Comparison of ENCODE assay signal across 8 cellular contexts in genomic region chr1:205749094-205749825, GRCh38. TPM values are rescaled to one million over a fixed set of nuclear protein-coding genes. Genes with fewer than 3 reads are reported as not detected.
DNase-seq lines count a peak whose midpoint lies in the region; ATAC-seq and TF ChIP-seq lines count a peak whose summit lies in the region.

No MANE protein-coding gene starts in this region.

- H3T11ph ChIP-seq in H9 (ENCODE audit: low read length): no peak overlapping the region

- peak overlapping the region; percentile 65 to 96 (median 95); a peak in 6 of 7 replicates for H3K27ac Mint-ChIP-seq in H9
- peak overlapping the region; percentile 94 to 97 for H3K27ac Mint-ChIP-seq in natural killer cell treated with Interleukin-12 subunit alpha and Interleukin-12 subunit beta and Interleukin-15 and Interleukin-18, amount 100 ng/mL, for 72 hours

- peak overlapping the region; percentile 94 to 97 for H3K4me3 Mint-ChIP-seq in H9
- peak overlapping the region; percentile 89 for H3K4me3 Mint-ChIP-seq in natural killer cell treated with Interleukin-12 subunit alpha and Interleukin-12 subunit beta and Interleukin-15 and Interleukin-18, amount 100 ng/mL, for 72 hours

- peak overlapping the region; percentile 100 for H3K4me2 ChIP-seq in H9 (ENCODE audit: insufficient read depth, insufficient read length, low read length)

- H3K36me3 Mint-ChIP-seq in H9 (ENCODE audit: insufficient read depth in 1 of 3, low read depth in 3 of 3): peaks cover 15 to 30% (median 23%) of the 10 kb centered on the region in 3 experiments
- H3K36me3 Mint-ChIP-seq in natural killer cell treated with Interleukin-12 subunit alpha and Interleukin-12 subunit beta and Interleukin-15 and Interleukin-18, amount 100 ng/mL, for 72 hours: peaks cover 18% of the 10 kb centered on the region

- H3K4ac ChIP-seq in H9 (ENCODE audit: low read depth, low read length): no peak overlapping the region

- no peaks in the 10 kb centered on the region for H3K9me3 ChIP-seq in H9 (ENCODE audit: control insufficient read depth, low read depth, low read length)
- no peaks in the 10 kb centered on the region for H3K9me3 ChIP-seq in RWPE2 (ENCODE audit: severe bottlenecking)

- peaks cover 44% of the 10 kb centered on the region for H3K36me3 ChIP-seq in RWPE2 (ENCODE audit: low read depth)

- no peaks in the 10 kb centered on the region for H3K27me3 ChIP-seq in H9 (ENCODE audit: insufficient read depth, low read length)
- H3K27me3 ChIP-seq in RWPE2 (ENCODE audit: insufficient read depth, poor library complexity, severe bottlenecking): no peaks in the 10 kb centered on the region

- peak; percentile 74 for ATAC-seq in RWPE2 (ENCODE audit: low read depth)
- ATAC-seq in natural killer cell treated with Interleukin-12 subunit alpha and Interleukin-12 subunit beta and Interleukin-15 and Interleukin-18, amount 100 ng/mL, for 72 hours: peak; percentile 92 to 93

- no peaks in the 10 kb centered on the region; the same call in 1 of the 2 replicates for H3K27me3 Mint-ChIP-seq in H9 (ENCODE audit: low read depth)
- no peaks in the 10 kb centered on the region for H3K27me3 Mint-ChIP-seq in natural killer cell treated with Interleukin-12 subunit alpha and Interleukin-12 subunit beta and Interleukin-15 and Interleukin-18, amount 100 ng/mL, for 72 hours

- H3K4me1 ChIP-seq in H9 (ENCODE audit: insufficient read depth, low read length) (0 out of 2 replicates have a peak, but pooled peaks cover under 1% of the 10 kb centered on the region), RWPE2 (ENCODE audit: insufficient read depth, poor library complexity, severe bottlenecking) (peaks cover 20% of the 10 kb centered on the region)

- no peak overlapping the region for H4K8ac ChIP-seq in H9 (replicated peaks; ENCODE audit: insufficient read length, low read depth, low read length)

- peak overlapping the region; percentile 4 for H3K27ac ChIP-seq in H9 (ENCODE audit: insufficient read length, low read depth, low read length)
- H3K27ac ChIP-seq in RWPE2 (ENCODE audit: poor library complexity, severe bottlenecking): peak overlapping the region; percentile 92

- H3K23me2 ChIP-seq in H9 (ENCODE audit: insufficient read length, low read depth, low read length, poor library complexity, severe bottlenecking): no peaks in the 10 kb centered on the region

- H3K9me3 Mint-ChIP-seq in H9: no peaks in the 10 kb centered on the region; a peak in 1 of 5 replicates
- H3K9me3 Mint-ChIP-seq in natural killer cell treated with Interleukin-12 subunit alpha and Interleukin-12 subunit beta and Interleukin-15 and Interleukin-18, amount 100 ng/mL, for 72 hours: no peaks in the 10 kb centered on the region

- peak overlapping the region; percentile 90; the same call in 1 of the 2 replicates for H3K14ac ChIP-seq in H9 (ENCODE audit: insufficient read depth, low read length)

- H3K9ac ChIP-seq in H9 (ENCODE audit: extremely low read depth, insufficient read length, low read length): peak overlapping the region; percentile 91

- H2AK5ac ChIP-seq in H9 (ENCODE audit: insufficient read length, low read length): no peak overlapping the region

- H4K5ac ChIP-seq in H9 (ENCODE audit: insufficient read length, low read depth, low read length): no peak overlapping the region

- H3K4me1 Mint-ChIP-seq in H9: peaks cover 30 to 46% of the 10 kb centered on the region in 2 experiments
- peaks cover 40 to 41% of the 10 kb centered on the region in 2 donors for H3K4me1 Mint-ChIP-seq in natural killer cell treated with Interleukin-12 subunit alpha and Interleukin-12 subunit beta and Interleukin-15 and Interleukin-18, amount 100 ng/mL, for 72 hours (ENCODE audit: low read depth in 2 of 2)

- peaks cover 40% of the 10 kb centered on the region for H3K79me2 ChIP-seq in H9 (ENCODE audit: insufficient read depth, low read length)

- no peaks in the 10 kb centered on the region for H3K79me1 ChIP-seq in H9 (ENCODE audit: insufficient read depth, low read depth, low read length, poor library complexity, severe bottlenecking)

- no peak overlapping the region for H2BK5ac ChIP-seq in H9 (ENCODE audit: insufficient read length, low read length)

- H3K23ac ChIP-seq in H9 (ENCODE audit: insufficient read length, low read depth, low read length): no peak overlapping the region

- H2BK15ac ChIP-seq in H9 (ENCODE audit: low read depth, low read length): no peak overlapping the region

- TF ChIP-seq CTCF in H9 (conservative IDR thresholded peaks at IDR 0.05) (no peak), RWPE2 (IDR thresholded peaks at IDR 0.05; ENCODE audit: poor library complexity, severe bottlenecking) (no peak), fibroblast of pulmonary artery (IDR thresholded peaks at IDR 0.05; ENCODE audit: low read length, missing control alignments) (no peak)

- H2BK120ac ChIP-seq in H9 (ENCODE audit: low read depth, low read length, poor library complexity, severe bottlenecking): no peak overlapping the region

- DNase-seq in ELR (ENCODE audit: low read depth) (peak; percentile 95), H9 (peak; percentile 98), M059J (ENCODE audit: low read depth) (peak; percentile 96), RWPE2 (ENCODE audit: low spot score) (peak; percentile 92), fibroblast of pulmonary artery (ENCODE audit: low read depth) (peak; percentile 97)
- DNase-seq in activated T-helper 9 cell treated with anti-CD3 and anti-CD28 coated beads, Interleukin-2, amount 50 U/mL, for 16 hours (ENCODE audit: low read depth): peak; percentile 94
- DNase-seq in natural killer cell treated with Interleukin-12 subunit alpha and Interleukin-12 subunit beta and Interleukin-15 and Interleukin-18, amount 100 ng/mL, for 72 hours (ENCODE audit: low spot score): peak; percentile 99
- peak; percentile 89 to 94 (median 92) for DNase-seq in stimulated activated naive CD4-positive, alpha-beta T cell (lab: John Stamatoyannopoulos, UW)

- H4K91ac ChIP-seq in H9 (ENCODE audit: insufficient read length, low read depth, low read length): no peak overlapping the region

- no CpG with 5 or more reads among the region's 64 CpGs for WGBS in H9 (ENCODE audit: extremely low coverage, insufficient read length, low lambda C conversion rate)

- peaks cover 2% of the 10 kb centered on the region for H4K20me1 ChIP-seq in H9 (ENCODE audit: control insufficient read depth, insufficient read depth, insufficient read length)

- H2BK20ac ChIP-seq in H9 (ENCODE audit: low read depth, low read length, poor library complexity, severe bottlenecking): no peak overlapping the region

- no peak overlapping the region for H3K56ac ChIP-seq in H9 (ENCODE audit: insufficient read length, low read depth, low read length)

- no peak overlapping the region for H2BK12ac ChIP-seq in H9 (ENCODE audit: insufficient read length, low read depth, low read length)

- H3K4me3 ChIP-seq in RWPE2 (ENCODE audit: severe bottlenecking) (peak overlapping the region; percentile 74), fibroblast of pulmonary artery (replicated peaks; ENCODE audit: low read depth, low read length) (peak overlapping the region; percentile 87)

- no peak overlapping the region for H2AFZ ChIP-seq in H9 (ENCODE audit: low read length)

- H3K18ac ChIP-seq in H9 (ENCODE audit: insufficient read length, low read depth, low read length): peak overlapping the region; percentile 95

RNA-seq across cellular contexts. Expression of gene NUCKS1, which starts 0.7 kb away (rescaled TPM):
- total RNA-seq in H9 (2021): 414 and 427 TPM in 2 replicates
- 193 and 268 TPM in 2 replicates for total RNA-seq in M059J (2014; rRNA removed; shearing (Covaris generic))
- 100 to 1,000 TPM in 1 of 2 donors, 10 to 100 TPM in 1; 95.1 to 156 TPM for total RNA-seq in natural killer cell treated with Interleukin-12 subunit alpha and Interleukin-12 subunit beta and Interleukin-15 and Interleukin-18, amount 100 ng/mL, for 72 hours

RNA-seq across cellular contexts. Expression of gene RAB29, which starts 26.0 kb away (rescaled TPM):
- total RNA-seq in H9 (2021): 4.2 and 4.4 TPM in 2 replicates
- total RNA-seq in M059J (2014; rRNA removed; shearing (Covaris generic)): 19.5 and 33.8 TPM in 2 replicates
- 100 to 1,000 TPM; 109 to 217 TPM for total RNA-seq in natural killer cell treated with Interleukin-12 subunit alpha and Interleukin-12 subunit beta and Interleukin-15 and Interleukin-18, amount 100 ng/mL, for 72 hours

Comparison
In these comparisons a context has a peak if more than half of its experiments do, and no peak if none do; other contexts are left out.
1. Peak in every context shown above with its lines: DNase-seq, ATAC-seq, H3K4me3 ChIP-seq and H3K27ac ChIP-seq.